ENCODE assay signal across 11 cellular contexts in the genomic region with DNA sequence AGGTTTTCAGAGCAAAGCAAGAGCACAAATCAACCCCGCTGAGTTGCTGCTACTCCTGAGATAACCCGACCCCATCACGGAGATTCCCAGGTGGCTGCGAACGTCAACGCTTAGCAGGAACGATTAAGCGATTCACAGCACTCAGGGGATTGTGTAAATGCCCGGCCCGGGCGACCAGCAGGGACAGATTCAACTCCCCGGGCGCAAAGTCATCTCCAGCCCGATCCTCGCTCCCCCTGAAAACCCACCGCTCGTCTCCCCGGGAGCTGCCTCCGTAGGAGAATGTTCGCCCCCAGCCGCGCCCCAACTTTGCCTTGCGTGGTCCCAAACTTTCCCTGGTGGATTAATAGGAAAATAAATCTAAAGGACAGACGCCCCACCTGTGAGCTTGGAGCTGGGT. TPM values are rescaled to one million over a fixed set of nuclear protein-coding genes. Genes with fewer than 3 reads are reported as not detected.
A peak's percentile ranks its signal among the peaks of the same experiment; 100 is the strongest.
DNase-seq lines count a peak whose midpoint lies in the region; ATAC-seq lines count a peak whose summit lies in the region.
"Had no signal": no experiment of that assay in that cellular context is flagged by ENCODE, and none has a peak within 500 bp of the region (broad histone marks: within the 10 kb centered on the region; RNA-seq: fewer than 3 reads in every experiment).

No MANE protein-coding gene starts in this region.

- no peaks in the 10 kb centered on the region for H3K4me1 Mint-ChIP-seq in activated CD4-positive, alpha-beta memory T cell treated with anti-CD3 and anti-CD28 coated beads for 36 hours (ENCODE audit: low read depth)

- no peak overlapping the region for H2BK15ac ChIP-seq in neuronal stem cell (ENCODE audit: low read length)

- H3K27me3 ChIP-seq in HUES48 (ENCODE audit: control insufficient read depth, insufficient read depth, low read length), result peaks cover 46% of the 10 kb centered on the region
- H3K27me3 ChIP-seq in ectodermal cell (ENCODE audit: control insufficient read depth, insufficient read depth, low read length, poor library complexity, severe bottlenecking), result peaks cover 34% of the 10 kb centered on the region
- H3K27me3 ChIP-seq in neuronal stem cell (ENCODE audit: control insufficient read depth in 3 of 3, insufficient read depth in 3 of 3, low read depth in 1 of 3, low read length in 3 of 3), result peaks cover 0 to 45% (median 12%) of the 10 kb centered on the region in 3 experiments
- H3K27me3 ChIP-seq: thyroid gland had no signal

- intact Hi-C loops in activated CD4-positive, alpha-beta memory T cell treated with anti-CD3 and anti-CD28 coated beads for 36 hours (cut with micrococcal nuclease), result no loop called here

- no peak overlapping the region for H2BK120ac ChIP-seq in neuronal stem cell (ENCODE audit: low read depth, low read length)

- H3K27me3 Mint-ChIP-seq in activated CD4-positive, alpha-beta memory T cell treated with anti-CD3 and anti-CD28 coated beads for 36 hours, result peaks cover 22% of the 10 kb centered on the region

- no peak overlapping the region for H3K9ac ChIP-seq in HUES48 (ENCODE audit: low read depth, low read length)
- H3K9ac ChIP-seq in neuronal stem cell (ENCODE audit: low read depth, low read length, poor library complexity), result no peak overlapping the region
- H3K9ac ChIP-seq: parathyroid adenoma had no signal

- CTCF ChIA-PET in activated CD4-positive, alpha-beta memory T cell treated with anti-CD3 and anti-CD28 coated beads for 36 hours (lab: Charles Lee), result no interaction called here

- no peaks in the 10 kb centered on the region for H3K36me3 ChIP-seq in HUES48 (ENCODE audit: control insufficient read depth, insufficient read depth, low read length)
- H3K36me3 ChIP-seq in ectodermal cell (ENCODE audit: control insufficient read depth, insufficient read depth, low read length), result no peaks in the 10 kb centered on the region
- H3K36me3 ChIP-seq in neuronal stem cell (replicated peaks in 1 of 2; ENCODE audit: control insufficient read depth in 2 of 2, insufficient read depth in 2 of 2, low read length in 2 of 2), result no peaks in the 10 kb centered on the region
- H3K36me3 ChIP-seq: thyroid gland had no signal

- H3K36me3 Mint-ChIP-seq in activated CD4-positive, alpha-beta memory T cell treated with anti-CD3 and anti-CD28 coated beads for 36 hours, result no peaks in the 10 kb centered on the region

- no peak overlapping the region for H2BK12ac ChIP-seq in neuronal stem cell (ENCODE audit: low read length)

- H3K79me1 ChIP-seq in neuronal stem cell (ENCODE audit: low read depth, low read length), result no peaks in the 10 kb centered on the region

- no peak overlapping the region for H3K4me3 Mint-ChIP-seq in activated CD4-positive, alpha-beta memory T cell treated with anti-CD3 and anti-CD28 coated beads for 36 hours
- H3K4me3 Mint-ChIP-seq: T-helper 2 cell treated with Interferon-gamma antibody and Interleukin-4, amounts not matched to agents 5 μg/mL and 100 μg/mL, for 36 hours had no signal

- no peak overlapping the region for H4K8ac ChIP-seq in neuronal stem cell (ENCODE audit: low read depth, low read length)

- peak overlapping the region; percentile 78 for H2AFZ ChIP-seq in neuronal stem cell (ENCODE audit: low read length)

- POLR2A ChIA-PET in activated CD4-positive, alpha-beta memory T cell treated with anti-CD3 and anti-CD28 coated beads for 36 hours (lab: Charles Lee), result no interaction called here

- DNase-seq in NCI-H2227 (lab: John Stamatoyannopoulos, UW; ENCODE audit: unreplicated experiment) (peak; percentile 72), neuronal stem cell (ENCODE audit: low spot score) (peak; percentile 29)
- DNase-seq in activated CD4-positive, alpha-beta memory T cell treated with anti-CD3 and anti-CD28 coated beads for 36 hours, result no peak
- DNase-seq: kidney, thyroid gland had no signal

- H3K14ac ChIP-seq in neuronal stem cell (ENCODE audit: low read length), result peak overlapping the region; percentile 49

- WGBS in ectodermal cell, 2 experiments, result 0% methylated on average over 24 of the region's 24 CpGs
- no CpG with 5 or more reads among the region's 24 CpGs for WGBS in neuronal stem cell (ENCODE audit: extremely low coverage in 2 of 2, insufficient read length in 2 of 2, insufficient replicate concordance in 1 of 2), 2 donors

- H3K27ac ChIP-seq in HUES48 (ENCODE audit: low read depth, low read length), result no peak overlapping the region
- H3K27ac ChIP-seq in ectodermal cell (ENCODE audit: insufficient read depth, low read depth, low read length, poor library complexity, severe bottlenecking), result no peak overlapping the region
- no peak overlapping the region for H3K27ac ChIP-seq in neuronal stem cell (replicated peaks; ENCODE audit: low read length)
- H3K27ac ChIP-seq: parathyroid adenoma, thyroid gland had no signal

- H3K27ac Mint-ChIP-seq in activated CD4-positive, alpha-beta memory T cell treated with anti-CD3 and anti-CD28 coated beads for 36 hours, result no peak overlapping the region
- H3K27ac Mint-ChIP-seq: T-helper 2 cell treated with Interferon-gamma antibody and Interleukin-4, amounts not matched to agents 5 μg/mL and 100 μg/mL, for 36 hours had no signal

- peak overlapping the region; percentile 91 for H3K4me2 ChIP-seq in neuronal stem cell (ENCODE audit: insufficient read depth, low read length, poor library complexity, severe bottlenecking)

- H4K91ac ChIP-seq in neuronal stem cell (ENCODE audit: low read depth, low read length, poor library complexity), result no peak overlapping the region

- no peak overlapping the region for H2AK5ac ChIP-seq in neuronal stem cell (ENCODE audit: low read depth, low read length)

- H3K4ac ChIP-seq in neuronal stem cell (ENCODE audit: low read length), result no peak overlapping the region

- H3K4me1 ChIP-seq in HUES48 (ENCODE audit: control insufficient read depth, insufficient read depth, low read length) (peaks cover 25% of the 10 kb centered on the region), ectodermal cell (ENCODE audit: control insufficient read depth, insufficient read depth, low read length) (peaks cover 7% of the 10 kb centered on the region), neuronal stem cell (ENCODE audit: control insufficient read depth in 2 of 2, insufficient read depth in 1 of 2, low read depth in 1 of 2, low read length in 2 of 2) (peaks cover 0 to 3% of the 10 kb centered on the region in 2 donors)
- H3K4me1 ChIP-seq: parathyroid adenoma had no signal

- no peak overlapping the region for H3K23ac ChIP-seq in neuronal stem cell (ENCODE audit: low read depth, low read length, poor library complexity)

- no peak overlapping the region for H2BK5ac ChIP-seq in neuronal stem cell (ENCODE audit: low read length)

- 0 out of 2 replicates have a peak, but pooled peaks cover 2% of the 10 kb centered on the region for H3K9me3 ChIP-seq in HUES48 (ENCODE audit: control insufficient read depth, insufficient read depth, low read length)
- H3K9me3 ChIP-seq in ectodermal cell (ENCODE audit: control insufficient read depth, low read length), result no peaks in the 10 kb centered on the region
- H3K9me3 ChIP-seq in neuronal stem cell (replicated peaks in 1 of 2; ENCODE audit: control insufficient read depth in 2 of 2, insufficient read depth in 1 of 2, low read depth in 1 of 2, low read length in 2 of 2), result peaks cover 0 to 2% of the 10 kb centered on the region in 2 donors
- H3K9me3 ChIP-seq: thyroid gland had no signal

- no peaks in the 10 kb centered on the region for H3K9me3 Mint-ChIP-seq in activated CD4-positive, alpha-beta memory T cell treated with anti-CD3 and anti-CD28 coated beads for 36 hours
- H3K9me3 Mint-ChIP-seq: T-helper 2 cell treated with Interferon-gamma antibody and Interleukin-4, amounts not matched to agents 5 μg/mL and 100 μg/mL, for 36 hours had no signal

- H3K18ac ChIP-seq in neuronal stem cell (ENCODE audit: low read length), result peak overlapping the region; percentile 45

- H3K4me3 ChIP-seq in HUES48 (ENCODE audit: low read depth, low read length) (peak overlapping the region; percentile 74), ectodermal cell (ENCODE audit: insufficient read depth, low read depth, low read length) (peak overlapping the region; percentile 50), neuronal stem cell (ENCODE audit: low read length in 2 of 2) (peak overlapping the region in 1 of 2 donors; percentile 72)
- H3K4me3 ChIP-seq: thyroid gland had no signal

- ATAC-seq in HG03521 (IDR thresholded peaks at IDR 0.05; ENCODE audit: unreplicated experiment) (no peak), GM21447 (IDR thresholded peaks at IDR 0.05; ENCODE audit: unreplicated experiment) (no peak)

RNA-seq across cellular contexts. Expression of gene SLC24A2, which starts 0.7 kb away (rescaled TPM):
- 0.56 TPM for polyA plus RNA-seq in ectodermal cell (2013, experiment 1 of 4)
- 0.57 TPM for polyA plus RNA-seq in ectodermal cell (2013, experiment 2 of 4)
- polyA plus RNA-seq in ectodermal cell (2013, experiment 3 of 4), result 0.21 TPM
- polyA plus RNA-seq in ectodermal cell (2013, experiment 4 of 4), result 0.41 TPM
- 0.11 TPM for polyA plus RNA-seq in neuronal stem cell (2013, experiment 1 of 2)
- 0.15 TPM for polyA plus RNA-seq in neuronal stem cell (2013, experiment 2 of 2)
- total RNA-seq in activated CD4-positive, alpha-beta memory T cell treated with anti-CD3 and anti-CD28 coated beads for 36 hours, result not detected
- total RNA-seq: kidney, thyroid gland had no signal
